In the genomic region with DNA sequence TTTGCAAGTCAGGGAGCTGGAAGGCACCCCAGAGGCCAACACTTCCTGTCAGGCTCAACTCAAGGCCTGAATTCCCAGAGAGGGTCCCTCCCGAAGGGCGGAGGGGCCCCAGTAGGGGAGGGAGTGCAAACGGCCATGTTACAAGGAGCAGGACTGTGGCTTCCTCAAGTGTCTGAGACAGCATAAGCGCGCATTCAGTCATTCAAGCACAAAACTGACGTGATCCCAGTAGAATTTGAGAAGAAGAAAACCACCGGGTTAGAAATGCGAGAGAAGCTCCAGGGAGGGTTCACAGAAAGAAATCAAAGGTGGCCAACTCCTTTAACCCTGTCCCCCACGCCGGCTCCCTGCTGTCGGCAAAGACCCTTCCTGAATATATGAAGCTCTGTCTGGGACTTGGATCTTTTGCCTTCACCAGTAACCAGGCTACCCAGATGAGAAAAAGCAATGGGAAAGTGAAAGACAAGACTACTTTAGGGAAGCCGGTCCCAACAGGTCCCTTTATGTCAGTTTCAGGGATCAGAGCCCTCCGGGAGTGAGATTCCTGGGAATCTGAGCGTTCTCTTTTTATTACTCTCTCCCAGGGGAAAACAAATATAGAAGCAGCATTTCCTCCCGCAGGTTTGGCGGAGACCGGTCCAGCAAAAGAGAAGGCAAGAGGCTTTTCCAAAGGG, we compare ENCODE assay signal across 9 cellular contexts. TPM values are rescaled to one million over a fixed set of nuclear protein-coding genes. Genes with fewer than 3 reads are reported as not detected.
DNase-seq lines count a peak whose midpoint lies in the region; ATAC-seq and TF ChIP-seq lines count a peak whose summit lies in the region.
"Had no signal": no experiment of that assay in that cellular context is flagged by ENCODE, and none has a peak within 500 bp of the region (broad histone marks: within the 10 kb centered on the region; RNA-seq: fewer than 3 reads in every experiment).

No MANE protein-coding gene starts in this region.

- peak; percentile 30 for DNase-seq in EH (ENCODE audit: low read depth)
- no peak for DNase-seq in activated CD8-positive, alpha-beta T cell treated with anti-CD3 and anti-CD28 coated beads, Interleukin-2, amount 10 ng/mL, durations not matched to agents 7 days and 5 days
- DNase-seq in right atrium auricular region (ENCODE audit: low spot score) = peak; percentile 57
- DNase-seq in progenitor cell of endocrine pancreas (ENCODE audit: low spot score, unreplicated experiment) = no peak
- no peak for DNase-seq in RPMI8226
- DNase-seq in SW 1271 (lab: John Stamatoyannopoulos, UW) = no peak

- no peaks in the 10 kb centered on the region for H3K36me3 Mint-ChIP-seq in activated CD8-positive, alpha-beta T cell treated with anti-CD3 and anti-CD28 coated beads, Interleukin-2, amount 10 ng/mL, durations not matched to agents 7 days and 5 days (ENCODE audit: low read depth)
- H3K36me3 Mint-ChIP-seq in progenitor cell of endocrine pancreas (ENCODE audit: insufficient read depth) = no peaks in the 10 kb centered on the region

- H3K36me3 ChIP-seq in right atrium auricular region = no peaks in the 10 kb centered on the region

- TF ChIP-seq CTCF in right atrium auricular region (IDR thresholded peaks at IDR 0.05) = no peak
- TF ChIP-seq CTCF in progenitor cell of endocrine pancreas (IDR thresholded peaks at IDR 0.05; ENCODE audit: unreplicated experiment) = no peak

- ATAC-seq in activated CD8-positive, alpha-beta T cell treated with anti-CD3 and anti-CD28 coated beads, Interleukin-2, amount 10 ng/mL, durations not matched to agents 7 days and 5 days = no peak
- no peak for ATAC-seq in HG02852 (IDR thresholded peaks at IDR 0.05; ENCODE audit: unreplicated experiment)
- no peak for ATAC-seq in GM18502 (IDR thresholded peaks at IDR 0.05; ENCODE audit: poor library complexity, unreplicated experiment)

- no peaks in the 10 kb centered on the region for H3K9me3 ChIP-seq in right atrium auricular region

- POLR2A ChIA-PET in activated CD8-positive, alpha-beta T cell treated with anti-CD3 and anti-CD28 coated beads, Interleukin-2, amount 10 ng/mL, durations not matched to agents 7 days and 5 days (lab: Charles Lee) = interaction anchor here (0.9 kb wide), 1 partner anchor 14 kb away, joined by 3 read pairs; no protein-coding TSS in a partner anchor

- peaks cover 0 to 43% of the 10 kb centered on the region in 2 donors for H3K4me1 ChIP-seq in right atrium auricular region

- H3K27me3 ChIP-seq in right atrium auricular region = no peaks in the 10 kb centered on the region

- peaks cover 12% of the 10 kb centered on the region for H3K4me1 Mint-ChIP-seq in activated CD8-positive, alpha-beta T cell treated with anti-CD3 and anti-CD28 coated beads, Interleukin-2, amount 10 ng/mL, durations not matched to agents 7 days and 5 days (ENCODE audit: low read depth)
- H3K4me1 Mint-ChIP-seq in progenitor cell of endocrine pancreas (ENCODE audit: low read depth) = peaks cover 6% of the 10 kb centered on the region

- CTCF ChIA-PET in activated CD8-positive, alpha-beta T cell treated with anti-CD3 and anti-CD28 coated beads, Interleukin-2, amount 10 ng/mL, durations not matched to agents 7 days and 5 days (lab: Charles Lee) = interaction anchor here (1.2 to 1.9 kb wide), 4 partner anchors 15 to 99 kb away, joined by 3 to 21 read pairs (median 6); no protein-coding TSS in a partner anchor

- peak overlapping the region; percentile 53 to 67 for H3K27ac ChIP-seq in right atrium auricular region
- H3K27ac ChIP-seq: HL-60 had no signal

- no peaks in the 10 kb centered on the region for H3K9me3 Mint-ChIP-seq in activated CD8-positive, alpha-beta T cell treated with anti-CD3 and anti-CD28 coated beads, Interleukin-2, amount 10 ng/mL, durations not matched to agents 7 days and 5 days (ENCODE audit: insufficient read depth)
- H3K9me3 Mint-ChIP-seq in progenitor cell of endocrine pancreas (ENCODE audit: low read depth) = no peaks in the 10 kb centered on the region

- H3K27ac Mint-ChIP-seq in activated CD8-positive, alpha-beta T cell treated with anti-CD3 and anti-CD28 coated beads, Interleukin-2, amount 10 ng/mL, durations not matched to agents 7 days and 5 days = no peak overlapping the region
- no peak overlapping the region for H3K27ac Mint-ChIP-seq in progenitor cell of endocrine pancreas

- peaks cover 58% of the 10 kb centered on the region for H3K27me3 Mint-ChIP-seq in activated CD8-positive, alpha-beta T cell treated with anti-CD3 and anti-CD28 coated beads, Interleukin-2, amount 10 ng/mL, durations not matched to agents 7 days and 5 days (ENCODE audit: low read depth)
- H3K27me3 Mint-ChIP-seq in progenitor cell of endocrine pancreas = peaks cover 87% of the 10 kb centered on the region

- peak overlapping the region; percentile 51 to 56 for H3K4me3 ChIP-seq in right atrium auricular region

- peak overlapping the region; percentile 50 for H3K4me3 Mint-ChIP-seq in activated CD8-positive, alpha-beta T cell treated with anti-CD3 and anti-CD28 coated beads, Interleukin-2, amount 10 ng/mL, durations not matched to agents 7 days and 5 days
- H3K4me3 Mint-ChIP-seq in progenitor cell of endocrine pancreas (ENCODE audit: low read depth) = peak overlapping the region; percentile 66

RNA-seq across cellular contexts. Expression of a gene that starts 1.3 kb away (rescaled TPM):
- 1 to 10 TPM; 4.0 to 4.8 TPM for total RNA-seq in activated CD8-positive, alpha-beta T cell treated with anti-CD3 and anti-CD28 coated beads, Interleukin-2, amount 10 ng/mL, durations not matched to agents 7 days and 5 days
- 1 to 10 TPM; 5.8 to 6.3 TPM for total RNA-seq in right atrium auricular region
- total RNA-seq in progenitor cell of endocrine pancreas = 0.98 and 1.8 TPM in 2 replicates

Comparison
In these comparisons a context has a peak if more than half of its experiments do, and no peak if none do; other contexts are left out.
1. DNase-seq: peak in EH (single experiment) and right atrium auricular region (single experiment); none in activated CD8-positive, alpha-beta T cell treated with anti-CD3 and anti-CD28 coated beads, Interleukin-2, amount 10 ng/mL, durations not matched to agents 7 days and 5 days (single experiment), progenitor cell of endocrine pancreas (single experiment), RPMI8226 (single experiment) and SW 1271 (0 of 2).